23 cellular contexts compared by ENCODE assay signal in the genomic region with DNA sequence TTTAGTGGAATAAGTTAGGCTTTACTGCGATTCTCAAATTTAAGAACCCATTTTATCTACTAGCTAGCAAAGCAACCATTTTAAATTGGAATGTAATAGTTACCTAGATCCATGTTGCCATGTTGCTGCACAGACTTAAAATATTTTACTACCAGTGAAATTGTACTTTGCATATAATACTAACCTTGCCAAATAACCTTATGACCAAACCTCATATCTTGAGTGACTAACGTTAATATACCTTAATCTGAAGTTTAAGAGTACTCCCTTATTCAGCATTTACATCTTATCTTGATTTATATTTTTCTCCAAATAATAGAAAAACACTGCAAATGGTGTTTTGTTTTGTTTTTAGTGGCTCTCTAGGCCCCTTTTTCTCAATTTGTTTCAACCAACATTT. TPM values are rescaled to one million over a fixed set of nuclear protein-coding genes. Genes with fewer than 3 reads are reported as not detected.
A peak's percentile ranks its signal among the peaks of the same experiment; 100 is the strongest.
DNase-seq lines count a peak whose midpoint lies in the region; ATAC-seq, FAIRE-seq and TF ChIP-seq lines count a peak whose summit lies in the region.
"Had no signal": no experiment of that assay in that cellular context is flagged by ENCODE, and none has a peak within 500 bp of the region (broad histone marks: within the 10 kb centered on the region; RNA-seq: fewer than 3 reads in every experiment).

No MANE protein-coding gene starts in this region.

- FAIRE-seq in GM12891 (lab: Jason Lieb, UNC) = peak; percentile 69
- FAIRE-seq: A549 had no signal

- H3K4me3 ChIP-seq in BLaER1 = no peak overlapping the region
- H3K4me3 ChIP-seq: A549, GM23338, SK-N-MC had no signal

- H3K9me3 ChIP-seq in BLaER1 = no peaks in the 10 kb centered on the region
- H3K9me3 ChIP-seq: A549, BE2C had no signal

- H3K27ac ChIP-seq in BLaER1 = 0 out of 2 replicates have a peak overlapping the region, but pooled peaks have one; percentile 38
- H3K27ac ChIP-seq: A549, RWPE1, SK-N-MC had no signal

- H4K20me1 ChIP-seq in BLaER1 = no peaks in the 10 kb centered on the region

- no peak for TF ChIP-seq CTCF in omental fat pad (IDR thresholded peaks at IDR 0.05)

- H3K9ac ChIP-seq in BLaER1 = 0 out of 2 replicates have a peak overlapping the region, but pooled peaks have one; percentile 19

- H3K27me3 ChIP-seq in BLaER1 = no peaks in the 10 kb centered on the region
- H3K27me3 ChIP-seq: BE2C had no signal

- peaks cover 34% of the 10 kb centered on the region for H3K4me1 ChIP-seq in BLaER1
- H3K4me1 ChIP-seq: BE2C had no signal

- H3K4me2 ChIP-seq in BLaER1 = peak overlapping the region; percentile 50
- H3K4me2 ChIP-seq: A549, GM23338 had no signal

- DNase-seq in GM12891 (ENCODE audit: insufficient read length, low spot score) (no peak), amniotic epithelial cell (ENCODE audit: low read depth) (peak; percentile 55), omental fat pad (ENCODE audit: low spot score) (no peak), erythroblast (lab: John Stamatoyannopoulos, UW) (no peak)
- no peak for DNase-seq in stimulated activated CD8-positive, alpha-beta memory T cell treated with anti-CD3 and anti-CD28 coated beads, Interleukin-4, amount 100 ng/mL, for 48 hours
- no peak for DNase-seq in effector CD8-positive, alpha-beta T cell (lab: John Stamatoyannopoulos, UW)
- DNase-seq: BE2C, DMS153, DND-41, H9, Karpas-422, NCI-H1105, NCI-H1436 treated with DMSO at 0.1 percent for 48 hours, NCI-H187 treated with DMSO at 0.1 percent for 48 hours, NCI-H446 treated with DMSO at 0.1 percent for 48 hours, NCI-H526, SHP77 treated with DMSO at 0.1 percent for 48 hours had no signal

- no peaks in the 10 kb centered on the region for H3K36me3 ChIP-seq in BLaER1
- H3K36me3 ChIP-seq: BE2C had no signal

- ATAC-seq in omental fat pad (ENCODE audit: low FRiP score) = peak; percentile 57
- ATAC-seq: A549, GM23338, Panc1 had no signal

- TF ChIP-seq POLR2A in GM12891 (IDR thresholded peaks at IDR 0.05; ENCODE audit: low read depth, low read length) (no peak), erythroblast (IDR thresholded peaks at IDR 0.05; ENCODE audit: low read length) (no peak)

TF ChIP-seq in GM12891, 5 proteins besides CTCF, POLR2A, EP300 and RAD21:
- no peak for TF ChIP-seq POU2F2 (IDR thresholded peaks at IDR 0.05; ENCODE audit: low read depth, low read length)
- TF ChIP-seq SPI1 (IDR thresholded peaks at IDR 0.05; ENCODE audit: low read depth, low read length) = no peak
- no peak for TF ChIP-seq POLR2AphosphoS5 (IDR thresholded peaks at IDR 0.05; ENCODE audit: low read depth, low read length)
- TF ChIP-seq PAX5 (IDR thresholded peaks at IDR 0.05; ENCODE audit: insufficient read depth, low read length, severe bottlenecking) = no peak
- no peak for TF ChIP-seq TAF1 (IDR thresholded peaks at IDR 0.05; ENCODE audit: low read depth, low read length)

RNA-seq across cellular contexts. Expression of a gene that starts 50.3 kb away (rescaled TPM):
- polyA plus RNA-seq in GM12891 (2012; ENCODE audit: low read depth, missing spikeins) = 11.7 TPM
- total RNA-seq in omental fat pad = 10 to 100 TPM; 50.7 to 83.5 (median 58.5) TPM
